ENCODE assay signal across 1 cellular context in genomic region chr12:127245437-127245836, GRCh38.
TF ChIP-seq lines count a peak whose summit lies in the region.

No MANE protein-coding gene starts in this region.

TF ChIP-seq in IMR-90, 13 proteins besides CTCF, POLR2A, EP300 and RAD21 (continued from another document):
- TF ChIP-seq MAFK (IDR thresholded peaks at IDR 0.05; ENCODE audit: low read depth, low read length) (no peak), FOS (IDR thresholded peaks at IDR 0.05; ENCODE audit: low read depth, low read length) (no peak), SMC3 (IDR thresholded peaks at IDR 0.05; ENCODE audit: low read depth, low read length) (no peak), CEBPB (IDR thresholded peaks at IDR 0.05; ENCODE audit: low read depth, low read length) (no peak)
